27 cellular contexts compared by ENCODE assay signal in the genomic region with DNA sequence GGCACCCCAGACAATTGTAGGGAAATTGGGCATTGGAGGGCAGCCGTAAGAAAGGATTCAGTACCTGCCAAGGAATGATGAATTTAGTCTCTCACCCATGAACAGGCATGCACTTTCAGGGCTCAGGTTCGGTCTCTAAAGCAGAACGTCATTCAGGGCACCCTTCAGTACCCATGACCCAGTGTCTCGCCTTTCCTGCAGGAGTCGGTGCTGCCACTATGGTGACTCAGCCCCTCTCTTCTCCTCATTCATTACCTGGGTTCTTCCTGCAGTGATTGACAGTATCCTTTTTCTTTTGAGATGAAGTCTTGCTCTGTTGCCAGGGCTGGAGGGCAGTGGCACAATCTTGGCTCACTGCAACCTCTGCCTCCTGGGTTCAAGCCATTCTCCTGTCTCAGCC. TPM values are rescaled to one million over a fixed set of nuclear protein-coding genes. Genes with fewer than 3 reads are reported as not detected.
"Had no signal": no experiment of that assay in that cellular context is flagged by ENCODE, and none has a peak within 500 bp of the region (broad histone marks: within the 10 kb centered on the region; RNA-seq: fewer than 3 reads in every experiment).

No MANE protein-coding gene starts in this region.

- H3K27me3 ChIP-seq: vagina had no signal

- H3K4me2 ChIP-seq: smooth muscle cell had no signal

- H3K27ac Mint-ChIP-seq: activated CD4-positive, alpha-beta T cell treated with anti-CD3 and anti-CD28 coated beads, Interleukin-2, amount 10 ng/mL, durations not matched to agents 24 days and 14 days; activated CD8-positive, alpha-beta memory T cell treated with anti-CD3 and anti-CD28 coated beads, Interleukin-2, amount 10 ng/mL, durations not matched to agents 7 days and 5 days; activated CD8-positive, alpha-beta T cell treated with anti-CD3 and anti-CD28 coated beads for 36 hours; activated naive CD4-positive, alpha-beta T cell treated with anti-CD3 and anti-CD28 coated beads, Interleukin-2, amount 10 ng/mL, durations not matched to agents 7 days and 5 days; naive thymus-derived CD4-positive, alpha-beta T cell; stimulated activated naive B cell treated with anti-CD40 and anti-IgM and Interleukin-4, amounts not matched to agents 10 μg/mL and 1 μg/mL and 100 μg/mL, for 72 hours; T-helper 17 cell had no signal

- ATAC-seq: activated CD8-positive, alpha-beta memory T cell treated with anti-CD3 and anti-CD28 coated beads, Interleukin-2, amount 10 ng/mL, durations not matched to agents 7 days and 5 days; activated CD8-positive, alpha-beta T cell treated with anti-CD3 and anti-CD28 coated beads for 36 hours; left lung; naive thymus-derived CD4-positive, alpha-beta T cell; T-helper 17 cell had no signal

- H3K36me3 Mint-ChIP-seq: activated CD8-positive, alpha-beta memory T cell treated with anti-CD3 and anti-CD28 coated beads, Interleukin-2, amount 10 ng/mL, durations not matched to agents 7 days and 5 days; activated naive CD4-positive, alpha-beta T cell treated with anti-CD3 and anti-CD28 coated beads, Interleukin-2, amount 10 ng/mL, durations not matched to agents 7 days and 5 days; naive thymus-derived CD4-positive, alpha-beta T cell; stimulated activated naive B cell treated with anti-CD40 and anti-IgM and Interleukin-4, amounts not matched to agents 10 μg/mL and 1 μg/mL and 100 μg/mL, for 72 hours had no signal

- H3K4me3 ChIP-seq: esophagus squamous epithelium, heart left ventricle, left lung, lung, sigmoid colon, smooth muscle cell, vagina had no signal

- H3K4me1 Mint-ChIP-seq: T-helper 17 cell had no signal

- H3K36me3 ChIP-seq: esophagus squamous epithelium, heart left ventricle, left lung, sigmoid colon, vagina had no signal

- H3K9me3 Mint-ChIP-seq: activated CD4-positive, alpha-beta T cell treated with anti-CD3 and anti-CD28 coated beads, Interleukin-2, amount 10 ng/mL, durations not matched to agents 24 days and 14 days; activated CD8-positive, alpha-beta T cell treated with anti-CD3 and anti-CD28 coated beads for 36 hours; activated naive CD4-positive, alpha-beta T cell treated with anti-CD3 and anti-CD28 coated beads, Interleukin-2, amount 10 ng/mL, durations not matched to agents 7 days and 5 days; naive thymus-derived CD4-positive, alpha-beta T cell; neural crest cell; stimulated activated naive B cell treated with anti-CD40 and anti-IgM and Interleukin-4, amounts not matched to agents 10 μg/mL and 1 μg/mL and 100 μg/mL, for 72 hours had no signal

- H3K27ac ChIP-seq: esophagus squamous epithelium, heart left ventricle, left lung, sigmoid colon, vagina had no signal

- H3K4me3 Mint-ChIP-seq: activated CD4-positive, alpha-beta T cell treated with anti-CD3 and anti-CD28 coated beads, Interleukin-2, amount 10 ng/mL, durations not matched to agents 24 days and 14 days; activated CD8-positive, alpha-beta memory T cell treated with anti-CD3 and anti-CD28 coated beads, Interleukin-2, amount 10 ng/mL, durations not matched to agents 7 days and 5 days; activated CD8-positive, alpha-beta T cell treated with anti-CD3 and anti-CD28 coated beads for 36 hours; activated naive CD4-positive, alpha-beta T cell treated with anti-CD3 and anti-CD28 coated beads, Interleukin-2, amount 10 ng/mL, durations not matched to agents 7 days and 5 days; naive thymus-derived CD4-positive, alpha-beta T cell; neural crest cell; stimulated activated naive B cell treated with anti-CD40 and anti-IgM and Interleukin-4, amounts not matched to agents 10 μg/mL and 1 μg/mL and 100 μg/mL, for 72 hours; T-helper 17 cell had no signal

- DNase-seq: activated CD4-positive, alpha-beta T cell treated with anti-CD3 and anti-CD28 coated beads, Interleukin-2, amount 10 ng/mL, durations not matched to agents 24 days and 14 days; activated CD8-positive, alpha-beta memory T cell treated with anti-CD3 and anti-CD28 coated beads, Interleukin-2, amount 10 ng/mL, durations not matched to agents 7 days and 5 days; activated CD8-positive, alpha-beta T cell treated with anti-CD3 and anti-CD28 coated beads for 36 hours; activated effector memory CD4-positive, alpha-beta T cell treated with anti-CD3 and anti-CD28 coated beads, Interleukin-2, amount 50 U/mL, for 16 hours; activated naive CD4-positive, alpha-beta T cell treated with anti-CD3 and anti-CD28 coated beads, Interleukin-2, amount 10 ng/mL, durations not matched to agents 7 days and 5 days; activated T-cell treated with anti-CD3 and anti-CD28 coated beads for 4 hours; caudate nucleus; effector memory CD4-positive, alpha-beta T cell; esophagus squamous epithelium; heart left ventricle; islet precursor cell; left lung; naive thymus-derived CD4-positive, alpha-beta T cell; posterior cingulate gyrus; sigmoid colon; stimulated activated CD4-positive, alpha-beta T cell treated with anti-CD3 and anti-CD28 coated beads, Interleukin-15, amount 100 ng/mL, for 24 hours; stimulated activated naive B cell treated with anti-CD40 and anti-IgM and Interleukin-4, amounts not matched to agents 10 μg/mL and 1 μg/mL and 100 μg/mL, for 72 hours; T-helper 17 cell; trophoblast cell had no signal

- H3K9me3 ChIP-seq: esophagus squamous epithelium, heart left ventricle, left lung, sigmoid colon, vagina had no signal

RNA-seq across cellular contexts. Expression of gene SOST, which starts 8.4 kb away (rescaled TPM):
- total RNA-seq: activated CD4-positive, alpha-beta T cell treated with anti-CD3 and anti-CD28 coated beads, Interleukin-2, amount 10 ng/mL, durations not matched to agents 24 days and 14 days; activated CD8-positive, alpha-beta memory T cell treated with anti-CD3 and anti-CD28 coated beads, Interleukin-2, amount 10 ng/mL, durations not matched to agents 7 days and 5 days; activated CD8-positive, alpha-beta T cell treated with anti-CD3 and anti-CD28 coated beads for 36 hours; dermis microvascular lymphatic vessel endothelial cell; heart left ventricle; lung; naive thymus-derived CD4-positive, alpha-beta T cell; neural crest cell; omental fat pad; renal cortical epithelial cell; sigmoid colon; smooth muscle cell; T-helper 17 cell; temporal lobe; vagina had no signal

RNA-seq across cellular contexts. Expression of gene CFAP97D1, which starts 30.1 kb away (rescaled TPM):
- total RNA-seq: activated CD4-positive, alpha-beta T cell treated with anti-CD3 and anti-CD28 coated beads, Interleukin-2, amount 10 ng/mL, durations not matched to agents 24 days and 14 days; activated CD8-positive, alpha-beta memory T cell treated with anti-CD3 and anti-CD28 coated beads, Interleukin-2, amount 10 ng/mL, durations not matched to agents 7 days and 5 days; dermis microvascular lymphatic vessel endothelial cell; left lung; naive thymus-derived CD4-positive, alpha-beta T cell; neural crest cell; sigmoid colon; T-helper 17 cell; temporal lobe; vagina had no signal
